8 cellular contexts compared by ENCODE assay signal in the genomic region with DNA sequence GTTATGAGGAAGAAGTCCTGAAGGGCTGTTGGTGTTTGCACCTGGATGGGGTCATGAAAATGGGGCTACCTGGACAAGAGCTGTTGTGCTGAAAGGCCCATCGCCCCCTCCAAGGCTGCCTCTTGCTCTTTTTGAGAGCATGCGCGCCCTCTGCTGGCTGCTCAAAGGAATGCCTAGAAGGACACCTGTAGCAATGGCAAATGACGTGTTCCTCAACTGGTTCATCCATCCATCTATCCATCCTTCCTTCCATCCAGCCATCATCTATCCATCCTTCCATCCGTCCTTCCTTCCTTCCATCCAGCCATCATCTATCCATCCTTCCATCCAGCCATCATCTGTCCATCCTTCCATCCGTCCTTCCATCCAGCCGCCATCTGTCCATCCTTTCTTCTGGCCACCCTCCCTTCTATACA. TPM values are rescaled to one million over a fixed set of nuclear protein-coding genes. Genes with fewer than 3 reads are reported as not detected.
A peak's percentile ranks its signal among the peaks of the same experiment; 100 is the strongest.
DNase-seq lines count a peak whose midpoint lies in the region; ATAC-seq and TF ChIP-seq lines count a peak whose summit lies in the region.

No MANE protein-coding gene starts in this region.

- no peaks in the 10 kb centered on the region for H3K4me1 ChIP-seq in mucosa of descending colon (ENCODE audit: low read depth)

- H3K36me3 ChIP-seq in mucosa of descending colon (ENCODE audit: low read depth): no peaks in the 10 kb centered on the region

- H3K9me3 ChIP-seq in mucosa of descending colon: no peaks in the 10 kb centered on the region

- ATAC-seq in HG03039 (IDR thresholded peaks at IDR 0.05; ENCODE audit: unreplicated experiment) (peak; percentile 58), mucosa of descending colon (peak; percentile 78), HG03045 (IDR thresholded peaks at IDR 0.05; ENCODE audit: unreplicated experiment) (no peak)

- DNase-seq in EL: peak; percentile 68
- DNase-seq in NOMO-1 treated with dmso at 0.1 percent for 144 hours (lab: John Stamatoyannopoulos, UW; ENCODE audit: unreplicated experiment): peak; percentile 4
- peak; percentile 63 for DNase-seq in activated CD8-positive, alpha-beta memory T cell treated with anti-CD3 and anti-CD28 coated beads, Interleukin-2, amount 50 U/mL, for 1 hour (ENCODE audit: extremely low read depth)
- peak; percentile 78 for DNase-seq in epithelial cell of esophagus (ENCODE audit: low read depth)
- peak; percentile 76 to 82 (median 79) for DNase-seq in mucosa of descending colon
- DNase-seq in stimulated activated CD8-positive, alpha-beta memory T cell treated with anti-CD3 and anti-CD28 coated beads, Interleukin-7, amount 100 ng/mL, for 1 hour (ENCODE audit: low read depth in 2 of 2): peak; percentile 47 to 63

- H3K4me3 ChIP-seq in epithelial cell of esophagus (ENCODE audit: low read length) (no peak overlapping the region), mucosa of descending colon (no peak overlapping the region)

- intact Hi-C loops in mucosa of descending colon (cut with DNase I, micrococcal nuclease): loop anchor here (2.0 to 5.0 kb wide), 3 partner anchors 254 to 378 kb away; no protein-coding TSS in a partner anchor

- TF ChIP-seq CTCF in epithelial cell of esophagus (IDR thresholded peaks at IDR 0.05; ENCODE audit: insufficient read depth, low read depth, low read length, missing control alignments): peak; percentile 93
- TF ChIP-seq CTCF in mucosa of descending colon (IDR thresholded peaks at IDR 0.05): peak; percentile 84

RNA-seq across cellular contexts. Expression of a gene that starts 17.2 kb away (rescaled TPM):
- total RNA-seq in mucosa of descending colon: 1,000 to 10,000 TPM in 2 of 3 donors, 100 to 1,000 TPM in 1; 933 to 1,008 (median 1,005) TPM

Comparison
In these comparisons a context has a peak if more than half of its experiments do, and no peak if none do; other contexts are left out.
1. DNase-seq: peak in every context shown above with its lines; median percentile 79 in mucosa of descending colon; 78 in epithelial cell of esophagus; 68 in EL; 63 in activated CD8-positive, alpha-beta memory T cell treated with anti-CD3 and anti-CD28 coated beads, Interleukin-2, amount 50 U/mL, for 1 hour; 55 in stimulated activated CD8-positive, alpha-beta memory T cell treated with anti-CD3 and anti-CD28 coated beads, Interleukin-7, amount 100 ng/mL, for 1 hour; 4 in NOMO-1 treated with dmso at 0.1 percent for 144 hours.